Comparison of ENCODE assay signal across 31 cellular contexts in the genomic region with DNA sequence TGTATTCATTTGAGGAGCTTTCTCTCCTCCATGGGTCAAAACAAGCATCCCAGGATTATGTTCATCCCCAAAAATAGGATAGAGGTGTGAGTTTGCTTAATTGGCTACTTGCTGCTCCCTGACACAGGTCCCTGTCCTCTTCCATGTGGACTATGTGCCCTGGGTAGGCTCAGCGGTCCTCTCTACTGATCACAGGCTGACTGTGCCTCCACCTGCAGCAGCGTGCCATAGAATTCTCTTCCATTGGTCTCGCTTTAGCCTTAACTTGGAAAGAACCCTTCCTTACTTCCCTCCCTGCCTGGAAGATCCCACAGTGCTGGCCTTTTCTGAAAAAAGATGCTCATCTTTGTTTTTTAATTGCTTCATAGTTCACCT.
"Had no signal": no experiment of that assay in that cellular context is flagged by ENCODE, and none has a peak within 500 bp of the region (broad histone marks: within the 10 kb centered on the region; RNA-seq: fewer than 3 reads in every experiment).

No MANE protein-coding gene starts in this region.

- ATAC-seq: activated CD4-positive, CD25-positive, alpha-beta regulatory T cell treated with anti-CD3 and anti-CD28 coated beads, Interleukin-2, amount 50 U/mL, for 24 hours; body of pancreas; gastrocnemius medialis; left cardiac atrium; left ventricle myocardium superior; naive thymus-derived CD4-positive, alpha-beta T cell; sciatic nerve; stimulated activated effector memory CD8-positive, alpha-beta T cell treated with anti-CD3 and anti-CD28 coated beads, Interleukin-12 subunit alpha, Interleukin-12 subunit beta, amount 100 ng/mL, for 72 hours had no signal

- H3K9me3 ChIP-seq: adrenal gland, body of pancreas, gastrocnemius medialis, ovary, stomach, thyroid gland, upper lobe of left lung, vagina had no signal

- H3K4me3 ChIP-seq: adrenal gland, body of pancreas, gastrocnemius medialis, ovary, skin epidermis, stomach, thyroid gland, upper lobe of left lung, vagina had no signal

- H3K4me3 Mint-ChIP-seq: activated naive CD4-positive, alpha-beta T cell treated with anti-CD3 and anti-CD28 coated beads for 36 hours; activated naive CD8-positive, alpha-beta T cell treated with anti-CD3 and anti-CD28 coated beads for 36 hours; activated T-helper 1 cell treated with anti-CD3 and anti-CD28 coated beads, Interleukin-12 subunit alpha, Interleukin-12 subunit beta, Interleukin-2, Interleukin-4 antibody, amounts not matched to agents 30 ng/mL and 10 ng/mL and 1 ng/mL, durations not matched to agents 14 hours and 24 hours and 36 hours; mesothelial cell of epicardium; naive thymus-derived CD4-positive, alpha-beta T cell; stimulated activated effector memory CD8-positive, alpha-beta T cell treated with anti-CD3 and anti-CD28 coated beads, Interleukin-12 subunit alpha, Interleukin-12 subunit beta, amount 100 ng/mL, for 72 hours; T-helper 2 cell treated with Interferon-gamma antibody and Interleukin-4, amounts not matched to agents 5 μg/mL and 100 μg/mL, for 36 hours had no signal

- DNase-seq: activated CD4-positive, alpha-beta T cell treated with anti-CD3 and anti-CD28 coated beads for 48 hours; activated CD4-positive, alpha-beta T cell treated with anti-CD3 and anti-CD28 coated beads, Interleukin-2, amount 50 U/mL, for 48 hours; activated CD8-positive, alpha-beta memory T cell treated with anti-CD3 and anti-CD28 coated beads for 24 hours; activated effector memory CD4-positive, alpha-beta T cell treated with anti-CD3 and anti-CD28 coated beads, Interleukin-2, amount 50 U/mL, for 16 hours; activated naive CD4-positive, alpha-beta T cell treated with anti-CD3 and anti-CD28 coated beads for 36 hours; activated naive CD8-positive, alpha-beta T cell treated with anti-CD3 and anti-CD28 coated beads for 36 hours; adrenal gland; aorta; body of pancreas; effector CD8-positive, alpha-beta T cell; gastrocnemius medialis; hippocampal formation; left cardiac atrium; left ventricle myocardium superior; naive thymus-derived CD4-positive, alpha-beta T cell; ovary; stimulated activated CD4-positive, alpha-beta T cell treated with anti-CD3 and anti-CD28 coated beads, Interleukin-4, amount 100 ng/mL, for 24 hours; stomach; thyroid gland; upper lobe of left lung had no signal

- H3K27me3 Mint-ChIP-seq: activated naive CD8-positive, alpha-beta T cell treated with anti-CD3 and anti-CD28 coated beads for 36 hours; naive thymus-derived CD4-positive, alpha-beta T cell; progenitor cell of endocrine pancreas had no signal

- H3K9me3 Mint-ChIP-seq: activated naive CD4-positive, alpha-beta T cell treated with anti-CD3 and anti-CD28 coated beads for 36 hours; activated naive CD8-positive, alpha-beta T cell treated with anti-CD3 and anti-CD28 coated beads for 36 hours had no signal

- H3K36me3 Mint-ChIP-seq: activated naive CD8-positive, alpha-beta T cell treated with anti-CD3 and anti-CD28 coated beads for 36 hours; mesothelial cell of epicardium; stimulated activated effector memory CD8-positive, alpha-beta T cell treated with anti-CD3 and anti-CD28 coated beads, Interleukin-12 subunit alpha, Interleukin-12 subunit beta, amount 100 ng/mL, for 72 hours had no signal

- H3K36me3 ChIP-seq: adrenal gland, gastrocnemius medialis, ovary, stomach, thyroid gland, upper lobe of left lung, vagina had no signal

- H3K27ac Mint-ChIP-seq: activated naive CD4-positive, alpha-beta T cell treated with anti-CD3 and anti-CD28 coated beads for 36 hours; activated naive CD8-positive, alpha-beta T cell treated with anti-CD3 and anti-CD28 coated beads for 36 hours; activated T-helper 1 cell treated with anti-CD3 and anti-CD28 coated beads, Interleukin-12 subunit alpha, Interleukin-12 subunit beta, Interleukin-2, Interleukin-4 antibody, amounts not matched to agents 30 ng/mL and 10 ng/mL and 1 ng/mL, durations not matched to agents 14 hours and 24 hours and 36 hours; mesothelial cell of epicardium; naive thymus-derived CD4-positive, alpha-beta T cell; progenitor cell of endocrine pancreas; stimulated activated effector memory CD8-positive, alpha-beta T cell treated with anti-CD3 and anti-CD28 coated beads, Interleukin-12 subunit alpha, Interleukin-12 subunit beta, amount 100 ng/mL, for 72 hours; T-helper 2 cell treated with Interferon-gamma antibody and Interleukin-4, amounts not matched to agents 5 μg/mL and 100 μg/mL, for 36 hours had no signal

- H3K4me1 ChIP-seq: gastrocnemius medialis, thyroid gland had no signal

- H3K27ac ChIP-seq: adrenal gland, body of pancreas, epithelial cell of prostate, gastrocnemius medialis, ovary, stomach, thyroid gland, upper lobe of left lung, vagina, VCaP had no signal

- H3K27me3 ChIP-seq: adrenal gland, body of pancreas, gastrocnemius medialis, ovary, stomach, thyroid gland, upper lobe of left lung, vagina had no signal

- H3K4me1 Mint-ChIP-seq: stimulated activated effector memory CD8-positive, alpha-beta T cell treated with anti-CD3 and anti-CD28 coated beads, Interleukin-12 subunit alpha, Interleukin-12 subunit beta, amount 100 ng/mL, for 72 hours had no signal
